33 cellular contexts compared by ENCODE assay signal in the genomic region with DNA sequence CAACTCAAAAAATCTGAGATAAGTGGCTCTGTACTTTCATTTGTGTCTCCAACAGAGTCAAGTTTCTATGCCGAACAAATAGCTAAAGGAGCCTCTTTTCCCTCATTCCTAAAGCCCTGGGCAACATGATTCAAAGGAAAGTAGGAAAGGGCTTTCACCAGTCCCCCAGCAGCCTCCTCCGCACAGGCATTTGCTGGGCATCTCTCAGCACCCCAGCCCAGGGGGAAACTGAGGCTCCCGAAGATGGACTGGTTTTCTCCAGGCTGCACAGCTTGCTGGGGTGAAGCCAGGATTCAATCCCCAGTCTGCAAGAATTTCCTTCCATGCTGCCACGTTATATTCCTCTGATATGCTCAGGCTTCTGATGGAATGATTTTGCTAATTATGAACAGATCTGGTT.
"Had no signal": no experiment of that assay in that cellular context is flagged by ENCODE, and none has a peak within 500 bp of the region (broad histone marks: within the 10 kb centered on the region; RNA-seq: fewer than 3 reads in every experiment).

No MANE protein-coding gene starts in this region.

- H3K4me2 ChIP-seq: KMS-11 had no signal

- H3K36me3 ChIP-seq: MG63 had no signal

- H3K9me3 ChIP-seq: MG63 had no signal

- H3K9ac ChIP-seq: KMS-11 had no signal

- DNase-seq: Karpas-422, Kasumi-1, KG1, MG63, MM.1S, MV-4-11, NCI-H1048, NCI-H1092, NCI-H1092 treated with DMSO at 0.1 percent for 48 hours, NCI-H1105, NCI-H1105 treated with DMSO at 0.1 percent for 48 hours, NCI-H1417 treated with DMSO at 0.1 percent for 48 hours, NCI-H1436, NCI-H1436 treated with DMSO at 0.1 percent for 48 hours, NCI-H146, NCI-H1694, NCI-H1694 treated with DMSO at 0.1 percent for 48 hours, NCI-H187, NCI-H187 treated with DMSO at 0.1 percent for 48 hours, NCI-H1930, NCI-H2029, NCI-H2029 treated with DMSO at 0.1 percent for 48 hours, NCI-H2081, NCI-H2081 treated with DMSO at 0.1 percent for 48 hours, NCI-H2107, NCI-H2171, NCI-H2171 treated with DMSO at 0.1 percent for 48 hours, NCI-H2227 treated with DMSO at 0.1 percent for 48 hours, NCI-H226, NCI-H345, NCI-H446, NCI-H446 treated with DMSO at 0.1 percent for 48 hours had no signal

- H3K27me3 ChIP-seq: MG63 had no signal

- H3K27ac ChIP-seq: KMS-11 had no signal

- H3K4me3 ChIP-seq: MG63 had no signal
